In the genomic region with DNA sequence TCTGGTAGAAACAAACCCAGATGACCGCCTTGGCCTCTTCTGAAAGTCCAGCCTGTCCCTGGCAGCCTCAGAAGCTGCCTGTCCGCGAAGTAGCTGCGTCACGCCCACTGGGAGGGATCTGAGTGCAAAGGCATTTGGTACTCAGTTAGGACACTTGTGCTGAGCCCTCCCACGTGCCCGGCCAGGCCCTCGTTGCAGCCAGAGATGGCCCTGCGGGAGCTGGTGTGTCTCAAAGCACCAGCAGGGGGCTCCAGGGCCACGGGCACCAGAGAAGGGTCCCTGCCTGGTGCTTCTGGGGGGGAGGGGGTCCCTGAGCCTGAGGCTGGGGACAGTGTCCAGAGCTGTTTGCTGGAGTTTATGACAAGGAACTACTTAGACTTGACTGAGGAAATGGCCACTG, we compare ENCODE assay signal across 8 cellular contexts. TPM values are rescaled to one million over a fixed set of nuclear protein-coding genes. Genes with fewer than 3 reads are reported as not detected.
DNase-seq lines count a peak whose midpoint lies in the region; ATAC-seq and TF ChIP-seq lines count a peak whose summit lies in the region.
"Had no signal": no experiment of that assay in that cellular context is flagged by ENCODE, and none has a peak within 500 bp of the region (broad histone marks: within the 10 kb centered on the region; RNA-seq: fewer than 3 reads in every experiment).

No MANE protein-coding gene starts in this region.

- H3K9me3 Mint-ChIP-seq in activated T-cell treated with anti-CD3 and anti-CD28 coated beads, Interleukin-2, amount 50 U/mL, for 4 hours, result no peaks in the 10 kb centered on the region

- DNase-seq in AG08395 (ENCODE audit: low spot score) (peak; percentile 81), cardiac muscle cell (ENCODE audit: low read depth in 1 of 2, low spot score in 1 of 2) (peak in 1 of 2 donors; percentile 85), T1000 (lab: John Stamatoyannopoulos, UW) (no peak)
- no peak for DNase-seq in activated T-cell treated with anti-CD3 and anti-CD28 coated beads, Interleukin-2, amount 50 U/mL, for 4 hours

- H3K4me3 ChIP-seq in cardiac muscle cell, result no peak overlapping the region
- H3K4me3 ChIP-seq: thoracic aorta had no signal

- H3K36me3 ChIP-seq in cardiac muscle cell, result peaks cover 29% of the 10 kb centered on the region

- H3K9me3 ChIP-seq in cardiac muscle cell (ENCODE audit: low read depth), result no peaks in the 10 kb centered on the region
- H3K9me3 ChIP-seq: thoracic aorta had no signal

- no peaks in the 10 kb centered on the region for H3K27me3 ChIP-seq in cardiac muscle cell

- H3K4me1 ChIP-seq in cardiac muscle cell (ENCODE audit: low read depth), result peaks cover 10% of the 10 kb centered on the region

- no peak overlapping the region for H3K4me3 Mint-ChIP-seq in activated T-cell treated with anti-CD3 and anti-CD28 coated beads, Interleukin-2, amount 50 U/mL, for 4 hours

- TF ChIP-seq CTCF in LNCAP (IDR thresholded peaks at IDR 0.05), result peak; percentile 51
- TF ChIP-seq CTCF in cardiac muscle cell (IDR thresholded peaks at IDR 0.05; ENCODE audit: low read depth, low read length), result peak; percentile 54

- peaks cover 26% of the 10 kb centered on the region for H3K4me1 Mint-ChIP-seq in activated T-cell treated with anti-CD3 and anti-CD28 coated beads, Interleukin-2, amount 50 U/mL, for 4 hours (ENCODE audit: low read depth)

- peaks cover 23% of the 10 kb centered on the region for H3K36me3 Mint-ChIP-seq in activated T-cell treated with anti-CD3 and anti-CD28 coated beads, Interleukin-2, amount 50 U/mL, for 4 hours (ENCODE audit: insufficient read depth)

- peak overlapping the region; percentile 3 for H3K27ac ChIP-seq in cardiac muscle cell
- H3K27ac ChIP-seq: thoracic aorta had no signal

- no peak for ATAC-seq in activated T-cell treated with anti-CD3 and anti-CD28 coated beads, Interleukin-2, amount 50 U/mL, for 4 hours
- no peak for ATAC-seq in GM18511 (IDR thresholded peaks at IDR 0.05; ENCODE audit: unreplicated experiment)

- no peaks in the 10 kb centered on the region for H3K27me3 Mint-ChIP-seq in activated T-cell treated with anti-CD3 and anti-CD28 coated beads, Interleukin-2, amount 50 U/mL, for 4 hours (ENCODE audit: low read depth)

RNA-seq across cellular contexts. Expression of gene SELENOO, which starts 5.8 kb away (rescaled TPM):
- 39.4 and 54.5 TPM in 2 replicates for total RNA-seq in cardiac muscle cell
- polyA plus RNA-seq in cardiac muscle cell, result 29.8 and 30.2 TPM in 2 replicates
- 10 to 100 TPM; 24.4 to 27.9 (median 26.9) TPM for total RNA-seq in activated T-cell treated with anti-CD3 and anti-CD28 coated beads, Interleukin-2, amount 50 U/mL, for 4 hours

RNA-seq across cellular contexts. Expression of gene TRABD, which starts 20.9 kb away (rescaled TPM):
- total RNA-seq in cardiac muscle cell, result 38.3 and 50.7 TPM in 2 replicates
- polyA plus RNA-seq in cardiac muscle cell, result 59.6 and 72.3 TPM in 2 replicates
- total RNA-seq in activated T-cell treated with anti-CD3 and anti-CD28 coated beads, Interleukin-2, amount 50 U/mL, for 4 hours, result 10 to 100 TPM; 91.3 to 95.0 (median 93.4) TPM

RNA-seq across cellular contexts. Expression of gene PANX2, which starts 36.1 kb away (rescaled TPM):
- total RNA-seq in cardiac muscle cell, result 22.1 and 30.9 TPM in 2 replicates
- 6.9 and 9.5 TPM in 2 replicates for polyA plus RNA-seq in cardiac muscle cell
- total RNA-seq in activated T-cell treated with anti-CD3 and anti-CD28 coated beads, Interleukin-2, amount 50 U/mL, for 4 hours, result 1 to 10 TPM; 1.1 to 2.9 (median 1.4) TPM
- total RNA-seq: RPMI7951 had no signal

RNA-seq across cellular contexts. Expression of gene TUBGCP6, which starts 38.2 kb away (rescaled TPM):
- total RNA-seq in cardiac muscle cell, result 32.9 and 46.1 TPM in 2 replicates
- polyA plus RNA-seq in cardiac muscle cell, result 32.6 and 48.3 TPM in 2 replicates
- 10 to 100 TPM; 44.5 to 50.6 (median 48.3) TPM for total RNA-seq in activated T-cell treated with anti-CD3 and anti-CD28 coated beads, Interleukin-2, amount 50 U/mL, for 4 hours

RNA-seq across cellular contexts. Expression of gene HDAC10, which starts 44.5 kb away (rescaled TPM):
- total RNA-seq in cardiac muscle cell, result 28.4 and 57.3 TPM in 2 replicates
- 19.8 and 20.8 TPM in 2 replicates for polyA plus RNA-seq in cardiac muscle cell
- total RNA-seq in activated T-cell treated with anti-CD3 and anti-CD28 coated beads, Interleukin-2, amount 50 U/mL, for 4 hours, result 10 to 100 TPM; 45.1 to 50.6 (median 48.2) TPM
